ENCODE assay signal across 14 cellular contexts in genomic region chr10:44334621-44335184, GRCh38. TPM values are rescaled to one million over a fixed set of nuclear protein-coding genes. Genes with fewer than 3 reads are reported as not detected.
A peak's percentile ranks its signal among the peaks of the same experiment; 100 is the strongest.
DNase-seq lines count a peak whose midpoint lies in the region; ATAC-seq and TF ChIP-seq lines count a peak whose summit lies in the region.
"Had no signal": no experiment of that assay in that cellular context is flagged by ENCODE, and none has a peak within 500 bp of the region (broad histone marks: within the 10 kb centered on the region; RNA-seq: fewer than 3 reads in every experiment).

No MANE protein-coding gene starts in this region.

- CTCF ChIA-PET in PC-3 (lab: Charles Lee) = no interaction called here

- H4K20me1 ChIP-seq in PC-3 (ENCODE audit: low read length) = no peaks in the 10 kb centered on the region

- H3K36me3 Mint-ChIP-seq in endothelial cell (ENCODE audit: low read depth, unreplicated experiment) = no peaks in the 10 kb centered on the region
- H3K36me3 Mint-ChIP-seq: IgD-negative memory B cell, memory B cell had no signal

- no peak overlapping the region for H3K9ac ChIP-seq in PC-3 (ENCODE audit: low read length)

- TF ChIP-seq POLR2A in gastrocnemius medialis (IDR thresholded peaks at IDR 0.05) = peak; percentile 12 to 57

- H3F3A ChIP-seq in PC-3 (ENCODE audit: low read length, unreplicated experiment) = no peaks in the 10 kb centered on the region

- intact Hi-C loops in PC-3 (cut with micrococcal nuclease) (no loop called here), gastrocnemius medialis (cut with DNase I; ENCODE audit: low total_unique reads) (loop anchor here (1.0 to 10.0 kb wide), 3 partner anchors 23 to 670 kb away; partner anchors contain the start of gene ZNF22)

- no peaks in the 10 kb centered on the region for H3K79me2 ChIP-seq in PC-3 (ENCODE audit: low read length)

- TF ChIP-seq CTCF in PC-3 (conservative IDR thresholded peaks at IDR 0.05; ENCODE audit: low read depth, low read length) = no peak
- no peak for TF ChIP-seq CTCF in foreskin fibroblast (IDR thresholded peaks at IDR 0.05; ENCODE audit: low read depth, low read length)
- no peak for TF ChIP-seq CTCF in gastrocnemius medialis (IDR thresholded peaks at IDR 0.05 in 4 of 5, conservative IDR thresholded peaks at IDR 0.05 in 1 of 5)
- TF ChIP-seq CTCF in endothelial cell (IDR thresholded peaks at IDR 0.05; ENCODE audit: unreplicated experiment) = no peak

- in situ Hi-C loops in gastrocnemius medialis (cut with MboI; ENCODE audit: low sequenced_read_pairs in 4 of 4) = loop anchor here in 1 of 4 donors (25.0 kb wide), 1 partner anchor 528 kb away; no protein-coding TSS in a partner anchor

- no peak overlapping the region for H3K4me3 Mint-ChIP-seq in endothelial cell (ENCODE audit: unreplicated experiment)
- H3K4me3 Mint-ChIP-seq: activated T-helper 17 cell treated with anti-CD3 and anti-CD28 coated beads, Interleukin-2, amount 50 U/mL, for 72 hours; IgD-negative memory B cell; memory B cell had no signal

- H3K9me3 Mint-ChIP-seq in endothelial cell (ENCODE audit: unreplicated experiment) = no peaks in the 10 kb centered on the region
- H3K9me3 Mint-ChIP-seq: activated T-helper 17 cell treated with anti-CD3 and anti-CD28 coated beads, Interleukin-2, amount 50 U/mL, for 72 hours; IgD-negative memory B cell had no signal

- H3K27ac ChIP-seq in PC-3 (ENCODE audit: low read length) (no peak overlapping the region), gastrocnemius medialis (peak overlapping the region; percentile 89 to 96 (median 92))
- H3K27ac ChIP-seq: right lobe of liver had no signal

- no peak overlapping the region for H3K27ac Mint-ChIP-seq in endothelial cell (ENCODE audit: unreplicated experiment)
- H3K27ac Mint-ChIP-seq: activated T-helper 17 cell treated with anti-CD3 and anti-CD28 coated beads, Interleukin-2, amount 50 U/mL, for 72 hours; memory B cell had no signal

- H3K27me3 ChIP-seq in PC-3 (ENCODE audit: low read length) = peaks cover 16% of the 10 kb centered on the region; the same call in 1 of the 2 replicates
- no peaks in the 10 kb centered on the region for H3K27me3 ChIP-seq in gastrocnemius medialis
- H3K27me3 ChIP-seq: right lobe of liver had no signal

- H3K4me1 ChIP-seq in PC-3 (ENCODE audit: insufficient read depth, low read length) = no peaks in the 10 kb centered on the region
- peaks cover 49% of the 10 kb centered on the region in 2 donors for H3K4me1 ChIP-seq in gastrocnemius medialis
- H3K4me1 ChIP-seq: right lobe of liver had no signal

- ATAC-seq in PC-3 = no peak
- ATAC-seq in gastrocnemius medialis = peak; percentile 90 to 91
- no peak for ATAC-seq in GM18909 (IDR thresholded peaks at IDR 0.05; ENCODE audit: poor library complexity, unreplicated experiment)
- ATAC-seq: activated T-helper 17 cell treated with anti-CD3 and anti-CD28 coated beads, Interleukin-2, amount 50 U/mL, for 72 hours; right lobe of liver had no signal

- no TSS peak for BruUV-seq in PC-3 (replicated peaks; lab: Mats Ljungman, UMichigan)

- peaks cover 6% of the 10 kb centered on the region for H3K27me3 Mint-ChIP-seq in endothelial cell (ENCODE audit: unreplicated experiment)
- H3K27me3 Mint-ChIP-seq: IgD-negative memory B cell, memory B cell had no signal

- no peak overlapping the region for H3K4me2 ChIP-seq in PC-3 (ENCODE audit: low read length)

- POLR2A ChIA-PET in PC-3 (lab: Charles Lee; ENCODE audit: unreplicated experiment) = no interaction called here

- no peaks in the 10 kb centered on the region for H3K9me2 ChIP-seq in PC-3 (replicated peaks; ENCODE audit: low read length)

- DNase-seq in ELR (ENCODE audit: low read depth) (peak; percentile 48), PC-3 (peak; percentile 13), foreskin fibroblast (peak; percentile 64 to 75), gastrocnemius medialis (peak; percentile 58 to 74), endothelial cell (ENCODE audit: low spot score) (no peak), CD1c-positive myeloid dendritic cell (ENCODE audit: extremely low spot score) (no peak)
- no peak for DNase-seq in activated naive CD4-positive, alpha-beta T cell (lab: John Stamatoyannopoulos, UW)
- DNase-seq: DMS53, NCI-H1930, right lobe of liver had no signal

- H3K4me3 ChIP-seq in PC-3 (ENCODE audit: low read length) (no peak overlapping the region), foreskin fibroblast (ENCODE audit: low read depth in 1 of 2, low read length in 2 of 2) (no peak overlapping the region), gastrocnemius medialis (peak overlapping the region in 1 of 4 donors; percentile 19)
- H3K4me3 ChIP-seq: right lobe of liver had no signal

- peaks cover 7% of the 10 kb centered on the region for H3K4me1 Mint-ChIP-seq in endothelial cell (ENCODE audit: unreplicated experiment)
- H3K4me1 Mint-ChIP-seq: activated T-helper 17 cell treated with anti-CD3 and anti-CD28 coated beads, Interleukin-2, amount 50 U/mL, for 72 hours; IgD-negative memory B cell; memory B cell had no signal

- H2AFZ ChIP-seq in PC-3 (ENCODE audit: low read length) = no peak overlapping the region

- H3K9me3 ChIP-seq in PC-3 (ENCODE audit: low read length) = no peaks in the 10 kb centered on the region
- no peaks in the 10 kb centered on the region for H3K9me3 ChIP-seq in gastrocnemius medialis
- H3K9me3 ChIP-seq: right lobe of liver had no signal

- no peaks in the 10 kb centered on the region for H3K36me3 ChIP-seq in PC-3 (ENCODE audit: low read depth, low read length)
- no peaks in the 10 kb centered on the region for H3K36me3 ChIP-seq in gastrocnemius medialis
- H3K36me3 ChIP-seq: right lobe of liver had no signal

RNA-seq across cellular contexts. Expression of gene CXCL12, which starts 50.2 kb away (rescaled TPM):
- total RNA-seq in PC-3 (2014; rRNA removed) = 0.12 and 0.47 TPM in 2 replicates
- 10 to 100 TPM in 3 of 4 donors, 1 to 10 TPM in 1; 8.6 to 22.0 (median 18.0) TPM for total RNA-seq in gastrocnemius medialis
- total RNA-seq in endothelial cell (ENCODE audit: unreplicated experiment) = 0.97 TPM

Comparison
In these comparisons a context has a peak if more than half of its experiments do, and no peak if none do; other contexts are left out.
1. DNase-seq: peak in ELR (single experiment), PC-3 (single experiment), foreskin fibroblast (2 of 2) and gastrocnemius medialis (2 of 2); none in endothelial cell (single experiment), CD1c-positive myeloid dendritic cell (single experiment) and activated naive CD4-positive, alpha-beta T cell (0 of 4).
2. ATAC-seq: peak in gastrocnemius medialis (2 of 2); none in PC-3 (single experiment) and GM18909 (single experiment).